Comparison of ENCODE assay signal across 14 cellular contexts in genomic region chr1:183901748-183902341, GRCh38.
A peak's percentile ranks its signal among the peaks of the same experiment; 100 is the strongest.
DNase-seq lines count a peak whose midpoint lies in the region; ATAC-seq, FAIRE-seq and TF ChIP-seq lines count a peak whose summit lies in the region.
"Had no signal": no experiment of that assay in that cellular context is flagged by ENCODE, and none has a peak within 500 bp of the region (broad histone marks: within the 10 kb centered on the region; RNA-seq: fewer than 3 reads in every experiment).

No MANE protein-coding gene starts in this region.

- H3K27ac ChIP-seq in liver (ENCODE audit: low read depth in 1 of 2, low read length in 2 of 2) (peak overlapping the region; percentile 33 to 35), HepG2 (ENCODE audit: extremely low read length, insufficient read depth, low read length) (no peak overlapping the region), astrocyte (ENCODE audit: low read depth, low read length) (no peak overlapping the region), Karpas-422 (ENCODE audit: low read length) (no peak overlapping the region)

- in situ Hi-C loops in HepG2 (cut with HindIII; ENCODE audit: extremely low pct_ligation_motif_present, low pct_unique_long_range_greater_than_20kb): no loop called here

- no peak for TF ChIP-seq POLR2A in HepG2 (IDR thresholded peaks at IDR 0.05; ENCODE audit: insufficient read depth in 1 of 2, low read depth in 2 of 2, low read length in 2 of 2)

- 58% methylated on average over 1 of the region's 1 CpG for WGBS in liver
- 90% methylated on average over 1 of the region's 1 CpG for WGBS in HepG2 (ENCODE audit: low lambda C conversion rate)

- H3K4me1 ChIP-seq in liver (ENCODE audit: control insufficient read depth in 4 of 4, insufficient read depth in 4 of 4, low read length in 3 of 4) (no peaks in the 10 kb centered on the region), HepG2 (ENCODE audit: insufficient read depth, low read length) (no peaks in the 10 kb centered on the region), astrocyte (ENCODE audit: insufficient read depth, low read length) (no peaks in the 10 kb centered on the region), Karpas-422 (ENCODE audit: low read length) (peaks cover 16% of the 10 kb centered on the region)

- FAIRE-seq in HepG2 (lab: Jason Lieb, UNC) (no peak), astrocyte (lab: Jason Lieb, UNC) (no peak)
- FAIRE-seq: frontal cortex had no signal

- H3K9me2 ChIP-seq in Karpas-422 (replicated peaks; ENCODE audit: insufficient read depth, low read length): no peaks in the 10 kb centered on the region

- no peak overlapping the region for H3K27ac Mint-ChIP-seq in astrocyte (ENCODE audit: unreplicated experiment)
- H3K27ac Mint-ChIP-seq: T-helper 17 cell had no signal

- POLR2A ChIA-PET in HepG2 (lab: Yijun Ruan, JAX): no interaction called here

- no peaks in the 10 kb centered on the region for H3K9me3 ChIP-seq in liver (ENCODE audit: control insufficient read depth in 4 of 4, low read length in 3 of 4)
- no peaks in the 10 kb centered on the region for H3K9me3 ChIP-seq in HepG2 (ENCODE audit: low read length)
- H3K9me3 ChIP-seq in astrocyte (ENCODE audit: insufficient read depth, low read depth, low read length): no peaks in the 10 kb centered on the region
- H3K9me3 ChIP-seq in Karpas-422 (ENCODE audit: low read length): no peaks in the 10 kb centered on the region

- H3K4me3 Mint-ChIP-seq in astrocyte (ENCODE audit: unreplicated experiment): no peak overlapping the region
- H3K4me3 Mint-ChIP-seq: T-helper 17 cell had no signal

- peaks cover 0 to 7% (median 4%) of the 10 kb centered on the region in 4 donors for H3K36me3 ChIP-seq in liver (ENCODE audit: control insufficient read depth in 4 of 4, insufficient read depth in 3 of 4, low read depth in 1 of 4, low read length in 3 of 4)
- peaks cover 7 to 10% of the 10 kb centered on the region in 2 experiments; a peak in 4 of 5 replicates for H3K36me3 ChIP-seq in HepG2 (replicated peaks in 1 of 2; ENCODE audit: control insufficient read depth in 1 of 2, insufficient read depth in 2 of 2, low read length in 2 of 2)
- peaks cover 6% of the 10 kb centered on the region for H3K36me3 ChIP-seq in astrocyte (ENCODE audit: insufficient read depth, low read length)
- no peaks in the 10 kb centered on the region for H3K36me3 ChIP-seq in Karpas-422 (ENCODE audit: insufficient read depth, low read length)

- H3K27me3 Mint-ChIP-seq in astrocyte (ENCODE audit: low read depth, unreplicated experiment): no peaks in the 10 kb centered on the region
- H3K27me3 Mint-ChIP-seq: T-helper 17 cell had no signal

- ATAC-seq in HepG2: no peak
- ATAC-seq: T-helper 17 cell had no signal

- no peak overlapping the region for H2AFZ ChIP-seq in HepG2 (ENCODE audit: low read length)
- H2AFZ ChIP-seq in astrocyte (ENCODE audit: low read depth, low read length): no peak overlapping the region
- H2AFZ ChIP-seq in Karpas-422 (ENCODE audit: low read length): no peak overlapping the region

- no peak overlapping the region for H3K4me3 ChIP-seq in liver (ENCODE audit: low read depth in 1 of 3, low read length in 3 of 3)
- no peak overlapping the region for H3K4me3 ChIP-seq in HepG2 (replicated peaks in 1 of 3; ENCODE audit: insufficient read depth in 1 of 3, low read depth in 2 of 3, low read length in 3 of 3)
- no peak overlapping the region for H3K4me3 ChIP-seq in astrocyte (ENCODE audit: insufficient read depth, low read depth, low read length)
- no peak overlapping the region for H3K4me3 ChIP-seq in Karpas-422 (ENCODE audit: low read length)

- CTCF ChIA-PET in HepG2 (lab: Yijun Ruan, JAX; ENCODE audit: low intra/inter-chr PET ratio, low total read pairs): no interaction called here

- no peak for TF ChIP-seq CTCF in liver (IDR thresholded peaks at IDR 0.05; ENCODE audit: low read depth, low read length, missing input control)
- TF ChIP-seq CTCF in HepG2 (CRISPR knock-in tag; IDR thresholded peaks at IDR 0.05): no peak
- TF ChIP-seq CTCF in astrocyte (IDR thresholded peaks at IDR 0.05; ENCODE audit: insufficient read depth, low read depth, low read length): no peak

- TF ChIP-seq RAD21 in liver (IDR thresholded peaks at IDR 0.05) (peak in 1 of 2 donors; percentile 17), HepG2 (CRISPR knock-in tag; IDR thresholded peaks at IDR 0.05) (no peak)

- H3K9ac ChIP-seq in liver (ENCODE audit: low read depth in 1 of 2, low read length in 2 of 2): no peak overlapping the region
- no peak overlapping the region for H3K9ac ChIP-seq in HepG2 (ENCODE audit: insufficient read depth, low read depth, low read length)
- no peak overlapping the region for H3K9ac ChIP-seq in astrocyte (ENCODE audit: low read length)
- H3K9ac ChIP-seq in Karpas-422 (ENCODE audit: low read length): no peak overlapping the region

- H3K79me2 ChIP-seq in HepG2 (ENCODE audit: insufficient read depth, low read length) (no peaks in the 10 kb centered on the region), astrocyte (ENCODE audit: insufficient read depth, low read length) (no peaks in the 10 kb centered on the region), Karpas-422 (ENCODE audit: low read length) (no peaks in the 10 kb centered on the region)

- no peaks in the 10 kb centered on the region for H3K4me1 Mint-ChIP-seq in astrocyte (ENCODE audit: low read depth, unreplicated experiment)

- H3K4me2 ChIP-seq in HepG2 (ENCODE audit: low read depth, low read length): no peak overlapping the region
- no peak overlapping the region for H3K4me2 ChIP-seq in astrocyte (ENCODE audit: low read length)
- H3K4me2 ChIP-seq in Karpas-422 (ENCODE audit: low read depth, low read length, poor library complexity, severe bottlenecking): no peak overlapping the region

- no peaks in the 10 kb centered on the region for H3K9me3 Mint-ChIP-seq in astrocyte (ENCODE audit: unreplicated experiment)

- peaks cover 20% of the 10 kb centered on the region for H3K36me3 Mint-ChIP-seq in astrocyte (ENCODE audit: low read depth, unreplicated experiment)

- intact Hi-C loops in HepG2 (cut with micrococcal nuclease; ENCODE audit: unreplicated experiment): no loop called here

- DNase-seq in HepG2 (ENCODE audit: low spot score) (no peak), MV-4-11 (lab: John Stamatoyannopoulos, UW) (peak; percentile 92), astrocyte (ENCODE audit: low read depth) (peak; percentile 17), ureter (ENCODE audit: low spot score) (no peak), T-helper 9 cell (no peak), Karpas-422 (no peak), GF-D8 (lab: John Stamatoyannopoulos, UW) (no peak)
- DNase-seq: AML-193; KG1; NCI-H1930; stimulated activated CD4-positive, alpha-beta T cell treated with anti-CD3 and anti-CD28 coated beads, Interleukin-4, amount 100 ng/mL, for 4 hours; T-helper 17 cell had no signal

- TF ChIP-seq EP300 in HepG2 (IDR thresholded peaks at IDR 0.05; ENCODE audit: low read depth in 2 of 2, low read length in 2 of 2) (no peak), HepG2 (CRISPR knock-in tag; IDR thresholded peaks at IDR 0.05; ENCODE audit: borderline replicate concordance) (no peak)

- BruUV-seq in HepG2 (replicated peaks; lab: Mats Ljungman, UMichigan): no TSS peak

- H4K20me1 ChIP-seq in HepG2 (ENCODE audit: insufficient read depth, low read length): no peaks in the 10 kb centered on the region
- no peaks in the 10 kb centered on the region for H4K20me1 ChIP-seq in astrocyte (ENCODE audit: insufficient read depth, low read length)
- H4K20me1 ChIP-seq in Karpas-422 (ENCODE audit: insufficient read depth, low read depth, low read length): no peaks in the 10 kb centered on the region

- H3K27me3 ChIP-seq in liver (ENCODE audit: control insufficient read depth in 4 of 4, insufficient read depth in 4 of 4, low read length in 3 of 4) (no peaks in the 10 kb centered on the region), HepG2 (ENCODE audit: control insufficient read depth in 1 of 2, insufficient read depth in 2 of 2, low read length in 2 of 2) (no peaks in the 10 kb centered on the region), astrocyte (ENCODE audit: insufficient read depth, low read length) (no peaks in the 10 kb centered on the region), Karpas-422 (ENCODE audit: low read length) (no peaks in the 10 kb centered on the region)

TF ChIP-seq in liver, 16 proteins besides CTCF, POLR2A, EP300 and RAD21 (continues in another document):
- TF ChIP-seq SP1 (IDR thresholded peaks at IDR 0.05) (no peak), MAX (IDR thresholded peaks at IDR 0.05) (no peak), RXRA (IDR thresholded peaks at IDR 0.05) (peak in 1 of 2 donors; percentile 4)

TF ChIP-seq in HepG2, 621 proteins besides CTCF, POLR2A, EP300 and RAD21 (continues in another document):
- TF ChIP-seq RAD51 (IDR thresholded peaks at IDR 0.05; ENCODE audit: borderline replicate concordance): no peak
- TF ChIP-seq MED8 (CRISPR knock-in tag; IDR thresholded peaks at IDR 0.05; ENCODE audit: insufficient replicate concordance): no peak
- TF ChIP-seq, protein P1, sequence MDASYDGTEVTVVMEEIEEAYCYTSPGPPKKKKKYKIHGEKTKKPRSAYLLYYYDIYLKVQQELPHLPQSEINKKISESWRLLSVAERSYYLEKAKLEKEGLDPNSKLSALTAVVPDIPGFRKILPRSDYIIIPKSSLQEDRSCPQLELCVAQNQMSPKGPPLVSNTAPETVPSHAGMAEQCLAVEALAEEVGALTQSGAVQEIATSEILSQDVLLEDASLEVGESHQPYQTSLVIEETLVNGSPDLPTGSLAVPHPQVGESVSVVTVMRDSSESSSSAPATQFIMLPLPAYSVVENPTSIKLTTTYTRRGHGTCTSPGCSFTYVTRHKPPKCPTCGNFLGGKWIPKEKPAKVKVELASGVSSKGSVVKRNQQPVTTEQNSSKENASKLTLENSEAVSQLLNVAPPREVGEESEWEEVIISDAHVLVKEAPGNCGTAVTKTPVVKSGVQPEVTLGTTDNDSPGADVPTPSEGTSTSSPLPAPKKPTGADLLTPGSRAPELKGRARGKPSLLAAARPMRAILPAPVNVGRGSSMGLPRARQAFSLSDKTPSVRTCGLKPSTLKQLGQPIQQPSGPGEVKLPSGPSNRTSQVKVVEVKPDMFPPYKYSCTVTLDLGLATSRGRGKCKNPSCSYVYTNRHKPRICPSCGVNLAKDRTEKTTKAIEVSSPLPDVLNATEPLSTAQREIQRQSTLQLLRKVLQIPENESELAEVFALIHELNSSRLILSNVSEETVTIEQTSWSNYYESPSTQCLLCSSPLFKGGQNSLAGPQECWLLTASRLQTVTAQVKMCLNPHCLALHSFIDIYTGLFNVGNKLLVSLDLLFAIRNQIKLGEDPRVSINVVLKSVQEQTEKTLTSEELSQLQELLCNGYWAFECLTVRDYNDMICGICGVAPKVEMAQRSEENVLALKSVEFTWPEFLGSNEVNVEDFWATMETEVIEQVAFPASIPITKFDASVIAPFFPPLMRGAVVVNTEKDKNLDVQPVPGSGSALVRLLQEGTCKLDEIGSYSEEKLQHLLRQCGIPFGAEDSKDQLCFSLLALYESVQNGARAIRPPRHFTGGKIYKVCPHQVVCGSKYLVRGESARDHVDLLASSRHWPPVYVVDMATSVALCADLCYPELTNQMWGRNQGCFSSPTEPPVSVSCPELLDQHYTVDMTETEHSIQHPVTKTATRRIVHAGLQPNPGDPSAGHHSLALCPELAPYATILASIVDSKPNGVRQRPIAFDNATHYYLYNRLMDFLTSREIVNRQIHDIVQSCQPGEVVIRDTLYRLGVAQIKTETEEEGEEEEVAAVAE (CRISPR knock-in tag; IDR thresholded peaks at IDR 0.05; ENCODE audit: borderline replicate concordance): no peak
- no peak for TF ChIP-seq NFKBIZ (CRISPR knock-in tag; IDR thresholded peaks at IDR 0.05)
- no peak for TF ChIP-seq NFRKB (IDR thresholded peaks at IDR 0.05)

Comparison
In these comparisons a context has a peak if more than half of its experiments do, and no peak if none do; other contexts are left out.
1. H3K27ac ChIP-seq: peak in liver (2 of 2); none in HepG2 (single experiment), astrocyte (single experiment) and Karpas-422 (single experiment).
2. DNase-seq: peak in MV-4-11 (single experiment) and astrocyte (single experiment); none in HepG2 (single experiment), ureter (single experiment), T-helper 9 cell (single experiment), Karpas-422 (single experiment) and GF-D8 (single experiment).